ENCODE assay signal across 29 cellular contexts in the genomic region with DNA sequence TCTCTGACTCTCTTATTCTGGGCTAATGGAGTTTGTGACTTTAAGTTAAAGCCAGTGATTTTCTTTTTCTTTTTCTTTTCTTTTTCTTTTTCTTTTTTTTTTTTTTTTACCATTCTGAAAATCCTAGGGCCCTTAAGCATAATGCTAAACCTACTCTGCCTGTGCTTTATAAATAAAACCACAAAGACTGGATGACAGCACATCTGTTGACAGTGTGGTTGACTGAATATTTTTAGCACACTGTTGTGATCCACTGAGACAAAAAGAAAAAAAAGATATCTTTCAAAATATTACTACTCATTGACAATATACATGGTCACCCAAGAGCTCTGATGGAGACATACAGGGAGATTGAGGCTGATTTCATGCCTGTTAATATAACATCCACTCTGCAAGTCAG.
"Had no signal": no experiment of that assay in that cellular context is flagged by ENCODE, and none has a peak within 500 bp of the region (broad histone marks: within the 10 kb centered on the region; RNA-seq: fewer than 3 reads in every experiment).

No MANE protein-coding gene starts in this region.

- H3K27ac ChIP-seq: neural progenitor cell, ovary, parathyroid adenoma, psoas muscle, right lobe of liver, sigmoid colon, skin epidermis, spleen, suprapubic skin, testis, tibial artery, upper lobe of left lung, vagina had no signal

- H3K9ac ChIP-seq: neural progenitor cell, parathyroid adenoma had no signal

- H3K4me3 ChIP-seq: neural progenitor cell, ovary, psoas muscle, right lobe of liver, sigmoid colon, skin epidermis, smooth muscle cell, spleen, suprapubic skin, testis, tibial artery, upper lobe of left lung, vagina had no signal

- H3K36me3 ChIP-seq: neural progenitor cell, ovary, right lobe of liver, sigmoid colon, spleen, suprapubic skin, tibial artery, upper lobe of left lung, vagina had no signal

- H2AFZ ChIP-seq: neural progenitor cell, parathyroid adenoma had no signal

- H3K9me3 ChIP-seq: ovary, right lobe of liver, suprapubic skin, testis, vagina had no signal

- H3K27me3 ChIP-seq: neural progenitor cell, ovary, right lobe of liver, sigmoid colon, spleen, suprapubic skin, testis, tibial artery, upper lobe of left lung, vagina had no signal

- H3K4me1 ChIP-seq: parathyroid adenoma, psoas muscle, right lobe of liver, sigmoid colon, spleen, suprapubic skin, testis, tibial artery, upper lobe of left lung, vagina had no signal

- DNase-seq: naive thymus-derived CD4-positive, alpha-beta T cell; natural killer cell; occipital lobe; ovary; posterior cingulate gyrus; psoas muscle; right cardiac atrium; right lobe of liver; sigmoid colon; spleen; stimulated activated CD4-positive, alpha-beta T cell treated with anti-CD3 and anti-CD28 coated beads, Interleukin-12 subunit alpha, Interleukin-12 subunit beta, amount 100 ng/mL, for 4 hours; stimulated activated CD4-positive, alpha-beta T cell treated with anti-CD3 and anti-CD28 coated beads, Interleukin-1b, Interleukin-23, amount 100 ng/mL, for 48 hours; stimulated activated CD4-positive, alpha-beta T cell treated with anti-CD3 and anti-CD28 coated beads, Interleukin-4, amount 100 ng/mL, for 1 hour; stimulated activated CD4-positive, alpha-beta T cell treated with anti-CD3 and anti-CD28 coated beads, Interleukin-4, amount 100 ng/mL, for 4 hours; stimulated activated CD8-positive, alpha-beta memory T cell treated with anti-CD3 and anti-CD28 coated beads, Interleukin-4, amount 100 ng/mL, for 48 hours; stimulated activated naive CD4-positive, alpha-beta T cell; stimulated activated naive CD8-positive, alpha-beta T cell treated with anti-CD3 and anti-CD28 coated beads, Interleukin-15, amount 100 ng/mL, for 72 hours; stimulated activated naive CD8-positive, alpha-beta T cell treated with anti-CD3 and anti-CD28 coated beads, Interleukin-15, Interleukin-2, amounts not matched to agents 100 U/mL and 50 U/mL, for 24 hours; substantia nigra; testis; tibial artery; trophoblast cell; upper lobe of left lung had no signal

- H3K4me2 ChIP-seq: neural progenitor cell, smooth muscle cell had no signal

- H3K79me2 ChIP-seq: parathyroid adenoma had no signal
